ENCODE assay signal across 7 cellular contexts in genomic region chr5:60700347-60700815, GRCh38. TPM values are rescaled to one million over a fixed set of nuclear protein-coding genes. Genes with fewer than 3 reads are reported as not detected.
DNase-seq lines count a peak whose midpoint lies in the region; ATAC-seq and TF ChIP-seq lines count a peak whose summit lies in the region.

No MANE protein-coding gene starts in this region.

- H3K36me3 ChIP-seq in cardiac muscle cell (no peaks in the 10 kb centered on the region), prostate gland (no peaks in the 10 kb centered on the region)

- peak; percentile 71 for DNase-seq in G401 (ENCODE audit: low spot score)
- no peak for DNase-seq in WTC11 (ENCODE audit: low spot score)
- DNase-seq in cardiac muscle cell (ENCODE audit: low read depth in 1 of 2, low spot score in 1 of 2) = no peak
- peak; percentile 9 for DNase-seq in prostate gland (ENCODE audit: low spot score)
- no peak for DNase-seq in NCI-H446 treated with DMSO at 0.1 percent for 48 hours (lab: John Stamatoyannopoulos, UW)

- H3K4me3 Mint-ChIP-seq in WTC11 = peak overlapping the region; percentile 75

- H3K4me1 ChIP-seq in cardiac muscle cell (ENCODE audit: low read depth) (no peaks in the 10 kb centered on the region), prostate gland (replicated peaks) (no peaks in the 10 kb centered on the region)

- no peak for TF ChIP-seq POLR2A in prostate gland (IDR thresholded peaks at IDR 0.05)

- ATAC-seq in GM19467 (IDR thresholded peaks at IDR 0.05; ENCODE audit: unreplicated experiment) (peak; percentile 19), HG03469 (IDR thresholded peaks at IDR 0.05; ENCODE audit: unreplicated experiment) (peak; percentile 2), WTC11 (peak; percentile 13)

- H3K4me1 Mint-ChIP-seq in WTC11 = peaks cover 28% of the 10 kb centered on the region

- H3K4me3 ChIP-seq in cardiac muscle cell (peak overlapping the region; percentile 63), prostate gland (peak overlapping the region; percentile 55 to 58)

- H3K27ac Mint-ChIP-seq in WTC11 = peak overlapping the region; percentile 98

- peak overlapping the region; percentile 88 for H3K27ac ChIP-seq in cardiac muscle cell
- peak overlapping the region; percentile 78 to 80 for H3K27ac ChIP-seq in prostate gland

- TF ChIP-seq CTCF in WTC11 (IDR thresholded peaks at IDR 0.05) = no peak
- TF ChIP-seq CTCF in cardiac muscle cell (IDR thresholded peaks at IDR 0.05; ENCODE audit: low read depth, low read length) = no peak
- no peak for TF ChIP-seq CTCF in prostate gland (IDR thresholded peaks at IDR 0.05)

- H3K27me3 ChIP-seq in cardiac muscle cell (peaks cover 3% of the 10 kb centered on the region), prostate gland (replicated peaks; ENCODE audit: insufficient read depth) (no peaks in the 10 kb centered on the region)

- H3K9me3 ChIP-seq in cardiac muscle cell (ENCODE audit: low read depth) (no peaks in the 10 kb centered on the region), prostate gland (no peaks in the 10 kb centered on the region)

- CTCF ChIA-PET in WTC11 (lab: Charles Lee) = interaction anchor here (0.7 to 2.0 kb wide), 11 partner anchors 10 to 1234 kb away, joined by 3 to 18 read pairs (median 5); partner anchors contain the start of gene ELOVL7

- under 1% methylated on average over 17 of the region's 23 CpGs for WGBS in prostate gland

- no peaks in the 10 kb centered on the region for H3K27me3 Mint-ChIP-seq in WTC11 (ENCODE audit: low read depth)

- intact Hi-C loops in prostate gland (cut with DNase I) = no loop called here

- in situ Hi-C loops in G401 (cut with HindIII; ENCODE audit: low sequenced_read_pairs) = no loop called here

- POLR2A ChIA-PET in WTC11 (lab: Charles Lee) = interaction anchor here (0.5 to 2.4 kb wide), 13 partner anchors 9 to 324 kb away, joined by 3 to 22 read pairs (median 4); partner anchors contain the start of genes ELOVL7, ERCC8 and NDUFAF2

- H3K9me3 Mint-ChIP-seq in WTC11 = peaks cover 2% of the 10 kb centered on the region

- peaks cover 10% of the 10 kb centered on the region for H3K36me3 Mint-ChIP-seq in WTC11

TF ChIP-seq in WTC11, 78 proteins besides CTCF, POLR2A, EP300 and RAD21:
- TF ChIP-seq, protein P1, sequence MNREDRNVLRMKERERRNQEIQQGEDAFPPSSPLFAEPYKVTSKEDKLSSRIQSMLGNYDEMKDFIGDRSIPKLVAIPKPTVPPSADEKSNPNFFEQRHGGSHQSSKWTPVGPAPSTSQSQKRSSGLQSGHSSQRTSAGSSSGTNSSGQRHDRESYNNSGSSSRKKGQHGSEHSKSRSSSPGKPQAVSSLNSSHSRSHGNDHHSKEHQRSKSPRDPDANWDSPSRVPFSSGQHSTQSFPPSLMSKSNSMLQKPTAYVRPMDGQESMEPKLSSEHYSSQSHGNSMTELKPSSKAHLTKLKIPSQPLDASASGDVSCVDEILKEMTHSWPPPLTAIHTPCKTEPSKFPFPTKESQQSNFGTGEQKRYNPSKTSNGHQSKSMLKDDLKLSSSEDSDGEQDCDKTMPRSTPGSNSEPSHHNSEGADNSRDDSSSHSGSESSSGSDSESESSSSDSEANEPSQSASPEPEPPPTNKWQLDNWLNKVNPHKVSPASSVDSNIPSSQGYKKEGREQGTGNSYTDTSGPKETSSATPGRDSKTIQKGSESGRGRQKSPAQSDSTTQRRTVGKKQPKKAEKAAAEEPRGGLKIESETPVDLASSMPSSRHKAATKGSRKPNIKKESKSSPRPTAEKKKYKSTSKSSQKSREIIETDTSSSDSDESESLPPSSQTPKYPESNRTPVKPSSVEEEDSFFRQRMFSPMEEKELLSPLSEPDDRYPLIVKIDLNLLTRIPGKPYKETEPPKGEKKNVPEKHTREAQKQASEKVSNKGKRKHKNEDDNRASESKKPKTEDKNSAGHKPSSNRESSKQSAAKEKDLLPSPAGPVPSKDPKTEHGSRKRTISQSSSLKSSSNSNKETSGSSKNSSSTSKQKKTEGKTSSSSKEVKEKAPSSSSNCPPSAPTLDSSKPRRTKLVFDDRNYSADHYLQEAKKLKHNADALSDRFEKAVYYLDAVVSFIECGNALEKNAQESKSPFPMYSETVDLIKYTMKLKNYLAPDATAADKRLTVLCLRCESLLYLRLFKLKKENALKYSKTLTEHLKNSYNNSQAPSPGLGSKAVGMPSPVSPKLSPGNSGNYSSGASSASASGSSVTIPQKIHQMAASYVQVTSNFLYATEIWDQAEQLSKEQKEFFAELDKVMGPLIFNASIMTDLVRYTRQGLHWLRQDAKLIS (CRISPR knock-in tag; IDR thresholded peaks at IDR 0.05; ENCODE audit: borderline replicate concordance) = no peak
- no peak for TF ChIP-seq CBFB (CRISPR knock-in tag; IDR thresholded peaks at IDR 0.05; ENCODE audit: low read depth)
- no peak for TF ChIP-seq ZNF121 (CRISPR knock-in tag; IDR thresholded peaks at IDR 0.05)
- TF ChIP-seq, protein P2, sequence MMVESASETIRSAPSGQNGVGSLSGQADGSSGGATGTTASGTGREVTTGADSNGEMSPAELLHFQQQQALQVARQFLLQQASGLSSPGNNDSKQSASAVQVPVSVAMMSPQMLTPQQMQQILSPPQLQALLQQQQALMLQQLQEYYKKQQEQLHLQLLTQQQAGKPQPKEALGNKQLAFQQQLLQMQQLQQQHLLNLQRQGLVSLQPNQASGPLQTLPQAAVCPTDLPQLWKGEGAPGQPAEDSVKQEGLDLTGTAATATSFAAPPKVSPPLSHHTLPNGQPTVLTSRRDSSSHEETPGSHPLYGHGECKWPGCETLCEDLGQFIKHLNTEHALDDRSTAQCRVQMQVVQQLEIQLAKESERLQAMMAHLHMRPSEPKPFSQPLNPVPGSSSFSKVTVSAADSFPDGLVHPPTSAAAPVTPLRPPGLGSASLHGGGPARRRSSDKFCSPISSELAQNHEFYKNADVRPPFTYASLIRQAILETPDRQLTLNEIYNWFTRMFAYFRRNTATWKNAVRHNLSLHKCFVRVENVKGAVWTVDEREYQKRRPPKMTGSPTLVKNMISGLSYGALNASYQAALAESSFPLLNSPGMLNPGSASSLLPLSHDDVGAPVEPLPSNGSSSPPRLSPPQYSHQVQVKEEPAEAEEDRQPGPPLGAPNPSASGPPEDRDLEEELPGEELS (CRISPR knock-in tag; IDR thresholded peaks at IDR 0.05) = no peak
- TF ChIP-seq MXD4 (CRISPR knock-in tag; IDR thresholded peaks at IDR 0.05; ENCODE audit: borderline replicate concordance) = no peak
- peak; percentile 76 for TF ChIP-seq MAX (CRISPR knock-in tag; IDR thresholded peaks at IDR 0.05)
- TF ChIP-seq, protein P3, sequence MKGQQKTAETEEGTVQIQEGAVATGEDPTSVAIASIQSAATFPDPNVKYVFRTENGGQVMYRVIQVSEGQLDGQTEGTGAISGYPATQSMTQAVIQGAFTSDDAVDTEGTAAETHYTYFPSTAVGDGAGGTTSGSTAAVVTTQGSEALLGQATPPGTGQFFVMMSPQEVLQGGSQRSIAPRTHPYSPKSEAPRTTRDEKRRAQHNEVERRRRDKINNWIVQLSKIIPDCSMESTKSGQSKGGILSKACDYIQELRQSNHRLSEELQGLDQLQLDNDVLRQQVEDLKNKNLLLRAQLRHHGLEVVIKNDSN (CRISPR knock-in tag; IDR thresholded peaks at IDR 0.05) = 0 out of 2 replicates have a peak, but pooled peaks have one; percentile 11
- 0 out of 2 replicates have a peak, but pooled peaks have one; percentile 58 for TF ChIP-seq SMAD4 (CRISPR knock-in tag; IDR thresholded peaks at IDR 0.05)
- 0 out of 2 replicates have a peak, but pooled peaks have one; percentile 36 for TF ChIP-seq FOXP1 (CRISPR knock-in tag; IDR thresholded peaks at IDR 0.05; ENCODE audit: borderline replicate concordance)
- TF ChIP-seq ZNF138 (CRISPR knock-in tag; conservative IDR thresholded peaks at IDR 0.05) = no peak
- 0 out of 2 replicates have a peak, but pooled peaks have one; percentile 17 for TF ChIP-seq PRRX2 (CRISPR knock-in tag; IDR thresholded peaks at IDR 0.05)
- no peak for TF ChIP-seq CREM (CRISPR knock-in tag; IDR thresholded peaks at IDR 0.05)

RNA-seq across cellular contexts. Expression of gene DEPDC1B, which starts 0.4 kb away (rescaled TPM):
- total RNA-seq in G401 (2014; rRNA removed; shearing (Covaris generic)) = 164 and 223 TPM in 2 replicates
- total RNA-seq in WTC11 (2021) (47.2 to 55.1 TPM (median 50.5 TPM) in 3 replicates), cardiac muscle cell (1.6 and 15.7 TPM in 2 replicates), prostate gland (1 to 10 TPM in 1 of 2 donors, under 1 TPM in 1; 0.32 to 1.8 TPM)
- polyA plus RNA-seq in cardiac muscle cell = 1.8 and 20.8 TPM in 2 replicates

Comparison
In these comparisons a context has a peak if more than half of its experiments do, and no peak if none do; other contexts are left out.
1. DNase-seq: peak in G401 (single experiment) and prostate gland (single experiment); none in WTC11 (single experiment), cardiac muscle cell (0 of 2) and NCI-H446 treated with DMSO at 0.1 percent for 48 hours (single experiment).
2. Peak in every context shown above with its lines, with median percentiles within 50 percentile points of each other: ATAC-seq.